Comparison of ENCODE assay signal across 12 cellular contexts in genomic region chr2:217964658-217965161, GRCh38. TPM values are rescaled to one million over a fixed set of nuclear protein-coding genes. Genes with fewer than 3 reads are reported as not detected.
DNase-seq lines count a peak whose midpoint lies in the region; ATAC-seq and TF ChIP-seq lines count a peak whose summit lies in the region.
"Had no signal": no experiment of that assay in that cellular context is flagged by ENCODE, and none has a peak within 500 bp of the region (broad histone marks: within the 10 kb centered on the region; RNA-seq: fewer than 3 reads in every experiment).

No MANE protein-coding gene starts in this region.

- H3K4me1 Mint-ChIP-seq in chondrocyte (ENCODE audit: low read depth) (peaks cover 62% of the 10 kb centered on the region), endothelial cell (ENCODE audit: unreplicated experiment) (peaks cover 6% of the 10 kb centered on the region)
- H3K4me1 Mint-ChIP-seq in effector memory CD8-positive, alpha-beta T cell (ENCODE audit: low read depth in 2 of 2): no peaks in the 10 kb centered on the region
- H3K4me1 Mint-ChIP-seq: stimulated activated effector memory CD8-positive, alpha-beta T cell treated with anti-CD3 and anti-CD28 coated beads, Interleukin-12 subunit alpha, Interleukin-12 subunit beta, amount 100 ng/mL, for 72 hours had no signal

- no peak for ATAC-seq in effector memory CD8-positive, alpha-beta T cell (replicated peaks)
- no peak for ATAC-seq in HG02938 (IDR thresholded peaks at IDR 0.05; ENCODE audit: unreplicated experiment)

- H3K27ac ChIP-seq in rectal smooth muscle tissue (ENCODE audit: low read depth, low read length): peak overlapping the region; percentile 92

- H3K36me3 Mint-ChIP-seq in chondrocyte (ENCODE audit: low read depth) (peaks cover 6% of the 10 kb centered on the region), endothelial cell (ENCODE audit: low read depth, unreplicated experiment) (no peaks in the 10 kb centered on the region)
- H3K36me3 Mint-ChIP-seq in effector memory CD8-positive, alpha-beta T cell (ENCODE audit: insufficient read depth): no peaks in the 10 kb centered on the region
- H3K36me3 Mint-ChIP-seq: stimulated activated effector memory CD8-positive, alpha-beta T cell treated with anti-CD3 and anti-CD28 coated beads, Interleukin-12 subunit alpha, Interleukin-12 subunit beta, amount 100 ng/mL, for 72 hours had no signal

- peak overlapping the region; percentile 21 for H3K9ac ChIP-seq in rectal smooth muscle tissue (ENCODE audit: low read length)

- H3K27ac Mint-ChIP-seq in chondrocyte (ENCODE audit: unreplicated experiment) (peak overlapping the region; percentile 95), endothelial cell (ENCODE audit: unreplicated experiment) (no peak overlapping the region)
- no peak overlapping the region for H3K27ac Mint-ChIP-seq in effector memory CD8-positive, alpha-beta T cell
- H3K27ac Mint-ChIP-seq: stimulated activated effector memory CD8-positive, alpha-beta T cell treated with anti-CD3 and anti-CD28 coated beads, Interleukin-12 subunit alpha, Interleukin-12 subunit beta, amount 100 ng/mL, for 72 hours; T-helper 2 cell treated with Interferon-gamma antibody and Interleukin-4, amounts not matched to agents 5 μg/mL and 100 μg/mL, for 36 hours had no signal

- H3K9me3 Mint-ChIP-seq in chondrocyte (ENCODE audit: low read depth): no peaks in the 10 kb centered on the region
- H3K9me3 Mint-ChIP-seq in effector memory CD8-positive, alpha-beta T cell: peaks cover 0 to 2% of the 10 kb centered on the region in 2 donors
- H3K9me3 Mint-ChIP-seq in endothelial cell (ENCODE audit: unreplicated experiment): no peaks in the 10 kb centered on the region
- H3K9me3 Mint-ChIP-seq: stimulated activated effector memory CD8-positive, alpha-beta T cell treated with anti-CD3 and anti-CD28 coated beads, Interleukin-12 subunit alpha, Interleukin-12 subunit beta, amount 100 ng/mL, for 72 hours; T-helper 2 cell treated with Interferon-gamma antibody and Interleukin-4, amounts not matched to agents 5 μg/mL and 100 μg/mL, for 36 hours had no signal

- H3K27me3 ChIP-seq in rectal smooth muscle tissue (ENCODE audit: control insufficient read depth, insufficient read depth, low read length): no peaks in the 10 kb centered on the region

- H3K4me3 Mint-ChIP-seq in chondrocyte (ENCODE audit: unreplicated experiment) (peak overlapping the region; percentile 6), endothelial cell (ENCODE audit: unreplicated experiment) (no peak overlapping the region)
- no peak overlapping the region for H3K4me3 Mint-ChIP-seq in effector memory CD8-positive, alpha-beta T cell
- H3K4me3 Mint-ChIP-seq: stimulated activated effector memory CD8-positive, alpha-beta T cell treated with anti-CD3 and anti-CD28 coated beads, Interleukin-12 subunit alpha, Interleukin-12 subunit beta, amount 100 ng/mL, for 72 hours; T-helper 2 cell treated with Interferon-gamma antibody and Interleukin-4, amounts not matched to agents 5 μg/mL and 100 μg/mL, for 36 hours had no signal

- peak overlapping the region; percentile 32 for H3K4me3 ChIP-seq in rectal smooth muscle tissue (ENCODE audit: low read length)

- H3K4me1 ChIP-seq in rectal smooth muscle tissue (ENCODE audit: control insufficient read depth, insufficient read depth, low read length): peaks cover 53% of the 10 kb centered on the region

- no peaks in the 10 kb centered on the region for H3K27me3 Mint-ChIP-seq in chondrocyte (ENCODE audit: low read depth)
- H3K27me3 Mint-ChIP-seq in effector memory CD8-positive, alpha-beta T cell: peaks cover 16 to 59% of the 10 kb centered on the region in 2 donors
- peaks cover 2% of the 10 kb centered on the region for H3K27me3 Mint-ChIP-seq in endothelial cell (ENCODE audit: unreplicated experiment)

- TF ChIP-seq CTCF in chondrocyte (IDR thresholded peaks at IDR 0.05) (no peak), endothelial cell (IDR thresholded peaks at IDR 0.05; ENCODE audit: unreplicated experiment) (no peak)

- no peaks in the 10 kb centered on the region for H3K36me3 ChIP-seq in rectal smooth muscle tissue (ENCODE audit: control insufficient read depth, insufficient read depth, low read length)

- DNase-seq in HT-29 (ENCODE audit: low spot score) (peak; percentile 35), chondrocyte (ENCODE audit: low spot score) (no peak), kidney tubule cell (ENCODE audit: low spot score) (peak; percentile 86), DMS 273 treated with DMSO at 0.1 percent for 48 hours (lab: John Stamatoyannopoulos, UW) (no peak), endothelial cell (ENCODE audit: low spot score) (no peak)
- DNase-seq in effector memory CD8-positive, alpha-beta T cell: no peak
- DNase-seq: activated CD8-positive, alpha-beta memory T cell treated with anti-CD3 and anti-CD28 coated beads, Interleukin-2, amount 50 U/mL, for 48 hours; NCI-H1105 had no signal

RNA-seq across cellular contexts. Expression of gene TNS1, which starts 38.1 kb away (rescaled TPM):
- total RNA-seq in HT-29 (2014; rRNA removed; shearing (Covaris generic)): 8.9 and 13.8 TPM in 2 replicates
- 227 to 272 TPM (median 249 TPM) in 3 replicates for total RNA-seq in chondrocyte
- 11.6 TPM for total RNA-seq in endothelial cell (ENCODE audit: unreplicated experiment)

Comparison
In these comparisons a context has a peak if more than half of its experiments do, and no peak if none do; other contexts are left out.
1. DNase-seq: peak in HT-29 (single experiment) and kidney tubule cell (single experiment); none in chondrocyte (single experiment), effector memory CD8-positive, alpha-beta T cell (0 of 3), DMS 273 treated with DMSO at 0.1 percent for 48 hours (single experiment) and endothelial cell (single experiment).
2. RNA of gene TNS1, which starts 38.1 kb away (total RNA-seq): 227 to 272 TPM in chondrocyte; 8.9 to 13.8 TPM in HT-29 and 11.6 TPM in endothelial cell (single experiment); every median in the first group is over 10 times any median in the second.